ENCODE assay signal across 9 cellular contexts in the genomic region with DNA sequence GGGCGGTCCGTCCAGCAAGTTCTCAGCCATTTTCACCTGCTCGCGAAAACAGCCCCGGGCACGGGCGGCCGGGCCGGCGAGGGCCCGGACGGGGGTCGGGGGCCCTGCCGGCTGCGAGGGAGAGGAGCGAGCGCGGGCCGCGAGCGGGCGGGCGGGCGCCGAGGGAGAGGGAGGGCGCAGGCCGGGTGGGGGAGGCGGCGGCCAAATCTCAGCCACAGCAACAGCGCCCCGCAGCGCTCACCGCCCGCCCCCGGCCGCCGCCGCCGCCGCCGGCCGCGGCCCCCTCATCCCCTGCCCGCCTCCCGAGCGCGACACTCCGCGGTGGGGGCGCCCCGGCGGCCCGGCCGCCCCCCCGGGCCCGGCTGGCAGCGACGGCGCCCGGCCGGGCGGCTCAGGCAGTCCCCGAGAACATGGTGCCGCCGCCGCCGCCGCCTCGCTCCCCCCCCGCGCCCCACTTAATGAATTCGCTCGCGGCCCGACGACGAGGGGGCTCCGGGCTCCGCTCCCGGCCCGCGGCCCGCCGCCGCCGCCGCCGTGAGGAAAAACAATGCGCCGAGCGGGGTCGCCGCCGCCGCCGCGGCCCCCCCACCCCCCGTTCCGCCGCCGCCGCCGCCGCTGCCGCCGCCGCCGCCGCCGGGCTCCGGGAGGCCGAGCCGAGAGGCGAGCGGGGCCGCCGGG. TPM values are rescaled to one million over a fixed set of nuclear protein-coding genes. Genes with fewer than 3 reads are reported as not detected.
DNase-seq lines count a peak whose midpoint lies in the region; ATAC-seq, FAIRE-seq and TF ChIP-seq lines count a peak whose summit lies in the region.
"Had no signal": no experiment of that assay in that cellular context is flagged by ENCODE, and none has a peak within 500 bp of the region (broad histone marks: within the 10 kb centered on the region; RNA-seq: fewer than 3 reads in every experiment).

No MANE protein-coding gene starts in this region.

- intact Hi-C loops in mammary epithelial cell (cut with micrococcal nuclease): loop anchor here (1.0 to 10.0 kb wide), 5 partner anchors 23 to 355 kb away; no protein-coding TSS in a partner anchor

- H3K4me1 ChIP-seq in mammary epithelial cell (ENCODE audit: insufficient read depth, low read length): peaks cover 12% of the 10 kb centered on the region
- peaks cover 18% of the 10 kb centered on the region for H3K4me1 ChIP-seq in keratinocyte (ENCODE audit: control insufficient read depth, extremely low read depth, insufficient read depth, low read length)

- in situ Hi-C loops in Caki2 (cut with HindIII; ENCODE audit: low pct_unique_long_range_greater_than_20kb, low sequenced_read_pairs): no loop called here
- in situ Hi-C loops in mammary epithelial cell (cut with MboI; ENCODE audit: low sequenced_read_pairs in 2 of 2): loop anchor here in 1 of 2 donors (10.0 kb wide), 1 partner anchor 195 kb away; no protein-coding TSS in a partner anchor

- no peak overlapping the region for H3K9ac ChIP-seq in mammary epithelial cell (ENCODE audit: insufficient read depth, low read length)
- H3K9ac ChIP-seq in keratinocyte (ENCODE audit: control insufficient read depth, extremely low read depth, insufficient read depth, low read length): peak overlapping the region; percentile 89

- no TSS peak for BruUV-seq in mammary epithelial cell (replicated peaks; lab: Mats Ljungman, UMichigan)

- H4K20me1 ChIP-seq in mammary epithelial cell (ENCODE audit: insufficient read depth, low read length): peaks cover 10% of the 10 kb centered on the region
- peaks cover 28% of the 10 kb centered on the region for H4K20me1 ChIP-seq in keratinocyte (ENCODE audit: control insufficient read depth, extremely low read depth, insufficient read depth, low read length)

- CTCF ChIA-PET in mammary epithelial cell (lab: Charles Lee; ENCODE audit: low non-redundant PET): no interaction called here

- no CpG with 5 or more reads among the region's 117 CpGs for WGBS in mammary epithelial cell (ENCODE audit: low coverage, missing lambda C conversion rate)

- no peaks in the 10 kb centered on the region for H3K27me3 ChIP-seq in mammary epithelial cell (ENCODE audit: insufficient read depth, low read length)
- no peaks in the 10 kb centered on the region for H3K27me3 ChIP-seq in keratinocyte (ENCODE audit: control insufficient read depth, extremely low read depth, insufficient read depth, low read length)

- no peaks in the 10 kb centered on the region for H3K36me3 ChIP-seq in mammary epithelial cell (ENCODE audit: insufficient read depth, low read length)
- peaks cover 0 to 4% of the 10 kb centered on the region in 2 experiments for H3K36me3 ChIP-seq in keratinocyte (ENCODE audit: control insufficient read depth in 2 of 2, extremely low read depth in 1 of 2, insufficient read depth in 2 of 2, low read length in 2 of 2)

- H3K9me1 ChIP-seq in keratinocyte (ENCODE audit: control insufficient read depth, extremely low read depth, insufficient read depth, low read length): peaks cover 3% of the 10 kb centered on the region

- DNase-seq in Caki2 (ENCODE audit: low read depth) (peak; percentile 22), mammary epithelial cell (peak; percentile 29), keratinocyte (ENCODE audit: low read depth, low spot score) (no peak), dedifferentiated amniotic fluid mesenchymal stem cell (ENCODE audit: extremely low spot score) (no peak)
- no peak for DNase-seq in Jurkat, Clone E6-1 (ENCODE audit: low read depth, low spot score)
- DNase-seq in stimulated activated CD4-positive, alpha-beta T cell treated with anti-CD3 and anti-CD28 coated beads, Interleukin-1b, Interleukin-23, amount 100 ng/mL, for 1 hour (ENCODE audit: low read depth in 2 of 2): peak; percentile 30 to 52

- peak overlapping the region; percentile 80 for H3K27ac ChIP-seq in VCaP
- H3K27ac ChIP-seq in mammary epithelial cell (ENCODE audit: insufficient read depth, low read depth, low read length): no peak overlapping the region
- H3K27ac ChIP-seq in keratinocyte (ENCODE audit: control insufficient read depth, insufficient read depth, low read length): peak overlapping the region; percentile 40

- peak overlapping the region; percentile 62 for H3K4me3 ChIP-seq in Jurkat, Clone E6-1 (ENCODE audit: low read length)
- peak overlapping the region; percentile 63 to 74 (median 71) for H3K4me3 ChIP-seq in mammary epithelial cell (replicated peaks in 1 of 3; ENCODE audit: insufficient read depth in 1 of 3, low read depth in 2 of 3, low read length in 3 of 3)
- H3K4me3 ChIP-seq in keratinocyte (ENCODE audit: control insufficient read depth in 2 of 3, extremely low read depth in 1 of 3, insufficient read depth in 2 of 3, low read depth in 1 of 3, low read length in 3 of 3): peak overlapping the region; percentile 76 to 88 (median 83)

- no peak for FAIRE-seq in keratinocyte (lab: Jason Lieb, UNC)
- FAIRE-seq: islet of Langerhans had no signal

- dilution Hi-C loops in mammary epithelial cell (cut with HindIII; ENCODE audit: low sequenced_read_pairs): loop anchor here (5.0 to 10.0 kb wide), 3 partner anchors 73 to 235 kb away; no protein-coding TSS in a partner anchor
- dilution Hi-C loops in keratinocyte (cut with MboI; ENCODE audit: extremely low pct_ligation_motif_present, low sequenced_read_pairs): no loop called here

- no peaks in the 10 kb centered on the region for H3K9me3 ChIP-seq in mammary epithelial cell (replicated peaks; ENCODE audit: insufficient read depth, low read length)
- H3K9me3 ChIP-seq in keratinocyte (ENCODE audit: control insufficient read depth, low read depth, low read length): no peaks in the 10 kb centered on the region

- H3K79me2 ChIP-seq in mammary epithelial cell (ENCODE audit: insufficient read depth, low read length): peaks cover 48% of the 10 kb centered on the region
- H3K79me2 ChIP-seq in keratinocyte (ENCODE audit: control insufficient read depth, insufficient read depth, low read length): peaks cover 47% of the 10 kb centered on the region

- H2AFZ ChIP-seq in mammary epithelial cell (ENCODE audit: low read depth, low read length) (peak overlapping the region; percentile 37), keratinocyte (ENCODE audit: control insufficient read depth, low read length) (no peak overlapping the region)

- peak; percentile 50 for ATAC-seq in GM21447 (IDR thresholded peaks at IDR 0.05; ENCODE audit: unreplicated experiment)

- H3K4me2 ChIP-seq in mammary epithelial cell (ENCODE audit: insufficient read depth, low read depth, low read length): peak overlapping the region; percentile 86
- peak overlapping the region; percentile 98 for H3K4me2 ChIP-seq in keratinocyte (ENCODE audit: control insufficient read depth, extremely low read depth, insufficient read depth, low read depth, low read length)

- TF ChIP-seq CTCF in VCaP (conservative IDR thresholded peaks at IDR 0.05) (peak; percentile 62), mammary epithelial cell (conservative IDR thresholded peaks at IDR 0.05 in 1 of 2, IDR thresholded peaks at IDR 0.05 in 1 of 2; ENCODE audit: extremely low read depth in 1 of 2, insufficient read depth in 1 of 2, low read depth in 1 of 2, low read length in 2 of 2) (peak in 1 of 2 donors; percentile 26), keratinocyte (optimal IDR thresholded peaks at IDR 0.05 in 1 of 3, IDR thresholded peaks at IDR 0.05 in 1 of 3, conservative IDR thresholded peaks at IDR 0.05 in 1 of 3; ENCODE audit: extremely low read depth in 1 of 3, insufficient read depth in 2 of 3, low read length in 3 of 3) (peak in 2 of 3 experiments; percentile 14 to 56)

RNA-seq across cellular contexts. Expression of a gene that starts 0.5 kb away (rescaled TPM):
- total RNA-seq in Caki2 (2014; rRNA removed; shearing (Covaris generic); ENCODE audit: low replicate concordance): 5.2 and 5.6 TPM in 2 replicates
- 11.9 TPM for polyA plus RNA-seq in Jurkat, Clone E6-1 (2012; ENCODE audit: insufficient read depth, insufficient read length)
- 10 to 100 TPM; 20.2 to 45.0 TPM for total RNA-seq in mammary epithelial cell
- polyA plus RNA-seq in mammary epithelial cell (3.2 TPM), keratinocyte (2.2 to 5.0 TPM (median 4.6 TPM) in 3 replicates)
- polyA minus RNA-seq in mammary epithelial cell (49.9 TPM), keratinocyte (10.6 to 48.3 TPM (median 17.6 TPM) in 3 replicates)
- 132 TPM for polyA plus RNA-seq in keratinocyte (2011; ENCODE audit: low read depth)
- polyA plus RNA-seq in keratinocyte (2011; cell fraction: cytosol; rRNA removed): 4.3 and 4.8 TPM in 2 replicates
- polyA plus RNA-seq in keratinocyte (2011; cell fraction: nucleus; rRNA removed): 23.8 and 25.9 TPM in 2 replicates
- polyA plus RNA-seq in keratinocyte (2012; ENCODE audit: low replicate concordance): 12.9 and 15.0 TPM in 2 replicates
- polyA minus RNA-seq in keratinocyte (2011; cell fraction: cytosol; rRNA and poly(A)+ RNA removed): 17.3 TPM
- polyA minus RNA-seq in keratinocyte (2011; cell fraction: nucleus; rRNA and poly(A)+ RNA removed): 35.5 and 53.1 TPM in 2 replicates

Comparison
In these comparisons a context has a peak if more than half of its experiments do, and no peak if none do; other contexts are left out.
1. DNase-seq: peak in Caki2 (single experiment), mammary epithelial cell (single experiment) and stimulated activated CD4-positive, alpha-beta T cell treated with anti-CD3 and anti-CD28 coated beads, Interleukin-1b, Interleukin-23, amount 100 ng/mL, for 1 hour (2 of 2); none in Jurkat, Clone E6-1 (single experiment), keratinocyte (single experiment) and dedifferentiated amniotic fluid mesenchymal stem cell (single experiment).
2. Peak in every context shown above with its lines, with median percentiles within 50 percentile points of each other: H3K4me3 ChIP-seq.